ENCODE assay signal across 8 cellular contexts in genomic region chr17:7572338-7572587, GRCh38. TPM values are rescaled to one million over a fixed set of nuclear protein-coding genes. Genes with fewer than 3 reads are reported as not detected.
DNase-seq lines count a peak whose midpoint lies in the region; ATAC-seq and TF ChIP-seq lines count a peak whose summit lies in the region.

No MANE protein-coding gene starts in this region.

- no peak for DNase-seq in endothelial cell (ENCODE audit: low spot score)
- DNase-seq in SIG-M5 (lab: John Stamatoyannopoulos, UW), result no peak
- no peak for DNase-seq in SHP77 treated with DMSO at 0.1 percent for 48 hours (lab: John Stamatoyannopoulos, UW)
- no peak for DNase-seq in stimulated activated CD4-positive, alpha-beta T cell treated with anti-CD3 and anti-CD28 coated beads, Interleukin-4, amount 100 ng/mL, for 24 hours

- peaks cover 25% of the 10 kb centered on the region for H3F3A ChIP-seq in OCI-LY1 (ENCODE audit: insufficient read depth, low read length)

- TF ChIP-seq CTCF in OCI-LY1 (IDR thresholded peaks at IDR 0.05; ENCODE audit: low read length) (no peak), endothelial cell (IDR thresholded peaks at IDR 0.05; ENCODE audit: unreplicated experiment) (no peak), parathyroid adenoma (IDR thresholded peaks at IDR 0.05) (no peak)

- H3K9ac ChIP-seq in OCI-LY1 (ENCODE audit: low read length), result peak overlapping the region; percentile 93
- no peak overlapping the region for H3K9ac ChIP-seq in parathyroid adenoma

- peaks cover 10% of the 10 kb centered on the region for H3K27me3 Mint-ChIP-seq in endothelial cell (ENCODE audit: unreplicated experiment)

- peaks cover 46% of the 10 kb centered on the region for H3K4me1 Mint-ChIP-seq in endothelial cell (ENCODE audit: unreplicated experiment)

- H3K79me2 ChIP-seq in OCI-LY1 (ENCODE audit: insufficient read depth, low read length) (peaks cover 28% of the 10 kb centered on the region), parathyroid adenoma (peaks cover 19% of the 10 kb centered on the region)

- peaks cover 5% of the 10 kb centered on the region; the same call in 1 of the 2 replicates for H4K20me1 ChIP-seq in OCI-LY1 (ENCODE audit: insufficient read depth, low read length)

- H3K4me3 Mint-ChIP-seq in endothelial cell (ENCODE audit: unreplicated experiment), result peak overlapping the region; percentile 98

- H3K9me3 Mint-ChIP-seq in endothelial cell (ENCODE audit: unreplicated experiment), result no peaks in the 10 kb centered on the region

- H3K9me3 ChIP-seq in OCI-LY1 (ENCODE audit: low read length) (no peaks in the 10 kb centered on the region), parathyroid adenoma (ENCODE audit: control insufficient read depth, low read length) (no peaks in the 10 kb centered on the region)

- H3K27me3 ChIP-seq in OCI-LY1 (ENCODE audit: insufficient read depth, low read length) (no peaks in the 10 kb centered on the region), parathyroid adenoma (ENCODE audit: control insufficient read depth, insufficient read depth, low read length) (no peaks in the 10 kb centered on the region)

- H3K4me3 ChIP-seq in OCI-LY1 (ENCODE audit: low read depth, low read length, poor library complexity, severe bottlenecking), result peak overlapping the region; percentile 94
- peak overlapping the region; percentile 100 for H3K4me3 ChIP-seq in parathyroid adenoma (ENCODE audit: low read depth, low read length)

- peaks cover 74% of the 10 kb centered on the region for H3K36me3 Mint-ChIP-seq in endothelial cell (ENCODE audit: low read depth, unreplicated experiment)

- H3K36me3 ChIP-seq in OCI-LY1 (ENCODE audit: insufficient read depth, low read length) (peaks cover 85% of the 10 kb centered on the region), parathyroid adenoma (ENCODE audit: control insufficient read depth, insufficient read depth, low read length) (no peaks in the 10 kb centered on the region)

- peak overlapping the region; percentile 61 for H3K27ac ChIP-seq in OCI-LY1 (ENCODE audit: low read depth, low read length, poor library complexity, severe bottlenecking)
- peak overlapping the region; percentile 97 for H3K27ac ChIP-seq in parathyroid adenoma

- H2AFZ ChIP-seq in OCI-LY1 (ENCODE audit: low read length) (no peak overlapping the region), parathyroid adenoma (peak overlapping the region; percentile 87)

- ATAC-seq in GM21423 (IDR thresholded peaks at IDR 0.05; ENCODE audit: unreplicated experiment), result peak; percentile 91
- ATAC-seq in GM19328 (IDR thresholded peaks at IDR 0.05; ENCODE audit: unreplicated experiment), result no peak

- H3K27ac Mint-ChIP-seq in endothelial cell (ENCODE audit: unreplicated experiment), result peak overlapping the region; percentile 99

- H3K4me2 ChIP-seq in OCI-LY1 (ENCODE audit: low read length) (peak overlapping the region; percentile 85), parathyroid adenoma (ENCODE audit: low read length) (peak overlapping the region; percentile 49)

- H3K4me1 ChIP-seq in OCI-LY1 (ENCODE audit: insufficient read depth, low read length, severe bottlenecking) (peaks cover 29% of the 10 kb centered on the region), parathyroid adenoma (peaks cover 9% of the 10 kb centered on the region)

- no peaks in the 10 kb centered on the region for H3K9me2 ChIP-seq in OCI-LY1 (ENCODE audit: low read depth, low read length)

RNA-seq across cellular contexts. Expression of gene CD68, which starts 7.2 kb away (rescaled TPM):
- total RNA-seq in endothelial cell (ENCODE audit: unreplicated experiment), result 1.6 TPM

RNA-seq across cellular contexts. Expression of gene SENP3, which starts 10.5 kb away (rescaled TPM):
- total RNA-seq in endothelial cell (ENCODE audit: unreplicated experiment), result 57.8 TPM

RNA-seq across cellular contexts. Expression of gene MPDU1, which starts 11.4 kb away (rescaled TPM):
- 51.8 TPM for total RNA-seq in endothelial cell (ENCODE audit: unreplicated experiment)

RNA-seq across cellular contexts. Expression of gene TNFSF13, which starts 13.7 kb away (rescaled TPM):
- total RNA-seq in endothelial cell (ENCODE audit: unreplicated experiment), result 5.6 TPM

RNA-seq across cellular contexts. Expression of gene SOX15, which starts 17.6 kb away (rescaled TPM):
- 1.3 TPM for total RNA-seq in endothelial cell (ENCODE audit: unreplicated experiment)
